20 cellular contexts compared by ENCODE assay signal in genomic region chr16:67252806-67253497, GRCh38. TPM values are rescaled to one million over a fixed set of nuclear protein-coding genes. Genes with fewer than 3 reads are reported as not detected.
"Had no signal": no experiment of that assay in that cellular context is flagged by ENCODE, and none has a peak within 500 bp of the region (broad histone marks: within the 10 kb centered on the region; RNA-seq: fewer than 3 reads in every experiment).

No MANE protein-coding gene starts in this region.

- ATAC-seq: activated CD4-positive, alpha-beta T cell treated with anti-CD3 and anti-CD28 coated beads for 36 hours; activated CD8-positive, alpha-beta T cell treated with anti-CD3 and anti-CD28 coated beads, Interleukin-2, amount 10 ng/mL, durations not matched to agents 7 days and 5 days; activated naive CD8-positive, alpha-beta T cell treated with anti-CD3 and anti-CD28 coated beads, Interleukin-2, amount 50 U/mL, for 24 hours; foreskin keratinocyte; heart left ventricle; left lung; right cardiac atrium; stimulated activated naive CD8-positive, alpha-beta T cell treated with anti-CD3 and anti-CD28 coated beads, Interleukin-15, Interleukin-2, amounts not matched to agents 100 U/mL and 50 U/mL, for 24 hours had no signal

- H3K36me3 ChIP-seq: ascending aorta, esophagus squamous epithelium, heart left ventricle, left lung, neural progenitor cell, suprapubic skin had no signal

- H3K4me3 ChIP-seq: ascending aorta, esophagus squamous epithelium, heart left ventricle, left lung, neural progenitor cell, suprapubic skin had no signal

- H3K4me2 ChIP-seq: neural progenitor cell had no signal

- DNase-seq: activated CD4-positive, alpha-beta T cell treated with anti-CD3 and anti-CD28 coated beads for 36 hours; activated CD8-positive, alpha-beta T cell treated with anti-CD3 and anti-CD28 coated beads, Interleukin-2, amount 10 ng/mL, durations not matched to agents 7 days and 5 days; activated naive CD4-positive, alpha-beta T cell; activated naive CD8-positive, alpha-beta T cell treated with anti-CD3 and anti-CD28 coated beads, Interleukin-2, amount 50 U/mL, for 24 hours; esophagus squamous epithelium; foreskin keratinocyte; islet precursor cell; left lung; stimulated activated CD4-positive, alpha-beta T cell treated with anti-CD3 and anti-CD28 coated beads, Interleukin-4, amount 100 ng/mL, for 1 hour; stimulated activated CD8-positive, alpha-beta memory T cell treated with anti-CD3 and anti-CD28 coated beads, Interleukin-4, amount 100 ng/mL, for 48 hours; stimulated activated naive CD8-positive, alpha-beta T cell treated with anti-CD3 and anti-CD28 coated beads, Interleukin-15, Interleukin-2, amounts not matched to agents 100 U/mL and 50 U/mL, for 24 hours; T-helper 1 cell had no signal

- H3K27ac ChIP-seq: ascending aorta, esophagus squamous epithelium, foreskin keratinocyte, heart left ventricle, left lung, neural progenitor cell, suprapubic skin, VCaP had no signal

- H3K27me3 ChIP-seq: foreskin keratinocyte had no signal

- FAIRE-seq: bronchial epithelial cell, colon had no signal

- H3K9me3 ChIP-seq: ascending aorta, esophagus squamous epithelium, heart left ventricle, left lung, suprapubic skin had no signal

- H3K9ac ChIP-seq: neural progenitor cell had no signal

- H2AFZ ChIP-seq: neural progenitor cell had no signal

RNA-seq across cellular contexts. Expression of gene ELMO3, which starts 54.0 kb away (rescaled TPM):
- total RNA-seq: ascending aorta had no signal
